In the genomic region with DNA sequence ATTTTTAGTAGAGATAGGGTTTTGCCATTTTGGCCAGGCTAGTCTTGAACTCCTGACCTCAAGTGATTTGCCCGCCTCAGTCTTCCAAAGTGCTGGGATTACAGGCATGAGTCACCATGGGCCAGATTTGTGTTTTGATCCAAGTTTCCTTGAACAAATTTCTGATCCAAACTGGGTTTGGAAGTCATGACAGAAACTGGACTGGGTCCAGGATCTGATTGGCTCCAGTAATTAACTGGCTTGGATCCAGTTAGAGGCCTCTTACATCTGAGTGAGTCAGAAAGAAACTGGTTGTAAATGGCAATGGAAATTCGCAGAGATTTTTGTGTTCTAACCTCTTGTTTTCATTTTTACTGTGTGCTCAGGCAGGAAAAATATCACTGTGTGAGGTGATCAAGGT, we compare ENCODE assay signal across 9 cellular contexts.
DNase-seq lines count a peak whose midpoint lies in the region; ATAC-seq and TF ChIP-seq lines count a peak whose summit lies in the region.
"Had no signal": no experiment of that assay in that cellular context is flagged by ENCODE, and none has a peak within 500 bp of the region (broad histone marks: within the 10 kb centered on the region; RNA-seq: fewer than 3 reads in every experiment).

No MANE protein-coding gene starts in this region.

- TF ChIP-seq CTCF in AG04450 (IDR thresholded peaks at IDR 0.05; ENCODE audit: low read depth, low read length) (no peak), body of pancreas (IDR thresholded peaks at IDR 0.05) (no peak)

- no peak overlapping the region for H3K27ac ChIP-seq in AG04450 (ENCODE audit: low read depth, low read length)
- no peak overlapping the region for H3K27ac ChIP-seq in body of pancreas
- no peak overlapping the region for H3K27ac ChIP-seq in neuronal stem cell (replicated peaks; ENCODE audit: low read length)

- H3K9ac ChIP-seq in neuronal stem cell (ENCODE audit: low read depth, low read length, poor library complexity) = no peak overlapping the region

- H2BK12ac ChIP-seq in neuronal stem cell (ENCODE audit: low read length) = no peak overlapping the region

- no peaks in the 10 kb centered on the region for H3K27me3 Mint-ChIP-seq in activated CD4-positive, alpha-beta memory T cell treated with anti-CD3 and anti-CD28 coated beads for 36 hours
- H3K27me3 Mint-ChIP-seq: CD4-positive, CD25-positive, alpha-beta regulatory T cell had no signal

- H3K27me3 ChIP-seq in AG04450 (ENCODE audit: control insufficient read depth, insufficient read depth, low read length) = no peaks in the 10 kb centered on the region
- H3K27me3 ChIP-seq in body of pancreas = no peaks in the 10 kb centered on the region
- no peaks in the 10 kb centered on the region for H3K27me3 ChIP-seq in neuronal stem cell (ENCODE audit: control insufficient read depth in 3 of 3, insufficient read depth in 3 of 3, low read depth in 1 of 3, low read length in 3 of 3)

- no peaks in the 10 kb centered on the region for H3K4me1 Mint-ChIP-seq in activated CD4-positive, alpha-beta memory T cell treated with anti-CD3 and anti-CD28 coated beads for 36 hours (ENCODE audit: low read depth)
- H3K4me1 Mint-ChIP-seq: CD4-positive, CD25-positive, alpha-beta regulatory T cell had no signal

- no peak overlapping the region for H4K91ac ChIP-seq in neuronal stem cell (ENCODE audit: low read depth, low read length, poor library complexity)

- CTCF ChIA-PET in AG04450 (lab: Charles Lee) = no interaction called here
- CTCF ChIA-PET in activated CD4-positive, alpha-beta memory T cell treated with anti-CD3 and anti-CD28 coated beads for 36 hours (lab: Charles Lee) = no interaction called here

- H4K8ac ChIP-seq in neuronal stem cell (ENCODE audit: low read depth, low read length) = no peak overlapping the region

- H2AK5ac ChIP-seq in neuronal stem cell (ENCODE audit: low read depth, low read length) = no peak overlapping the region

- H3K27ac Mint-ChIP-seq in activated CD4-positive, alpha-beta memory T cell treated with anti-CD3 and anti-CD28 coated beads for 36 hours = no peak overlapping the region
- H3K27ac Mint-ChIP-seq: CD4-positive, CD25-positive, alpha-beta regulatory T cell had no signal

- no peak overlapping the region for H3K4ac ChIP-seq in neuronal stem cell (ENCODE audit: low read length)

- H3K18ac ChIP-seq in neuronal stem cell (ENCODE audit: low read length) = no peak overlapping the region

- H3K23ac ChIP-seq in neuronal stem cell (ENCODE audit: low read depth, low read length, poor library complexity) = no peak overlapping the region

- 64 to 70% methylated on average over 2 of the region's 2 CpGs for WGBS in body of pancreas, 2 donors
- WGBS in neuronal stem cell (ENCODE audit: extremely low coverage in 2 of 2, insufficient read length in 2 of 2, insufficient replicate concordance in 1 of 2), 2 donors = no CpG with 5 or more reads among the region's 2 CpGs

- H3K4me3 Mint-ChIP-seq in activated CD4-positive, alpha-beta memory T cell treated with anti-CD3 and anti-CD28 coated beads for 36 hours = no peak overlapping the region
- H3K4me3 Mint-ChIP-seq: CD4-positive, CD25-positive, alpha-beta regulatory T cell had no signal

- no peaks in the 10 kb centered on the region for H3K79me1 ChIP-seq in neuronal stem cell (ENCODE audit: low read depth, low read length)

- no peak overlapping the region for H2BK5ac ChIP-seq in neuronal stem cell (ENCODE audit: low read length)

- no peak overlapping the region for H2AFZ ChIP-seq in neuronal stem cell (ENCODE audit: low read length)

- H3K14ac ChIP-seq in neuronal stem cell (ENCODE audit: low read length) = no peak overlapping the region

- H3K4me2 ChIP-seq in neuronal stem cell (ENCODE audit: insufficient read depth, low read length, poor library complexity, severe bottlenecking) = no peak overlapping the region

- intact Hi-C loops in body of pancreas (cut with DNase I) = no loop called here
- intact Hi-C loops in activated CD4-positive, alpha-beta memory T cell treated with anti-CD3 and anti-CD28 coated beads for 36 hours (cut with micrococcal nuclease) = no loop called here
- intact Hi-C loops in head of caudate nucleus (cut with DNase I) = no loop called here

- H2BK120ac ChIP-seq in neuronal stem cell (ENCODE audit: low read depth, low read length) = no peak overlapping the region

- TF ChIP-seq POLR2A in body of pancreas (IDR thresholded peaks at IDR 0.05) = no peak

- H3K4me3 ChIP-seq in AG04450 (ENCODE audit: low read depth, low read length) = no peak overlapping the region
- H3K4me3 ChIP-seq in body of pancreas = no peak overlapping the region
- H3K4me3 ChIP-seq in neuronal stem cell (ENCODE audit: low read length in 2 of 2) = no peak overlapping the region

- POLR2A ChIA-PET in AG04450 (lab: Yijun Ruan, JAX) = no interaction called here
- POLR2A ChIA-PET in activated CD4-positive, alpha-beta memory T cell treated with anti-CD3 and anti-CD28 coated beads for 36 hours (lab: Charles Lee) = no interaction called here

- no peak overlapping the region for H2BK15ac ChIP-seq in neuronal stem cell (ENCODE audit: low read length)

- peaks cover 3% of the 10 kb centered on the region; the same call in 1 of the 2 replicates for H3K9me3 ChIP-seq in AG04450 (ENCODE audit: control insufficient read depth, insufficient read depth, low read length)
- H3K9me3 ChIP-seq in body of pancreas = no peaks in the 10 kb centered on the region
- H3K9me3 ChIP-seq in neuronal stem cell (replicated peaks in 1 of 2; ENCODE audit: control insufficient read depth in 2 of 2, insufficient read depth in 1 of 2, low read depth in 1 of 2, low read length in 2 of 2) = no peaks in the 10 kb centered on the region

- no peaks in the 10 kb centered on the region for H3K9me3 Mint-ChIP-seq in activated CD4-positive, alpha-beta memory T cell treated with anti-CD3 and anti-CD28 coated beads for 36 hours

- H3K36me3 ChIP-seq in body of pancreas (replicated peaks in 1 of 2; ENCODE audit: insufficient read depth in 1 of 2, low read depth in 2 of 2) = no peaks in the 10 kb centered on the region
- H3K36me3 ChIP-seq in neuronal stem cell (replicated peaks in 1 of 2; ENCODE audit: control insufficient read depth in 2 of 2, insufficient read depth in 2 of 2, low read length in 2 of 2) = no peaks in the 10 kb centered on the region

- DNase-seq in AG04450 (ENCODE audit: low read depth, low spot score) (peak; percentile 73), body of pancreas (peak in 3 of 4 donors; percentile 9 to 41 (median 20)), kidney glomerular epithelial cell (lab: John Stamatoyannopoulos, UW) (peak; percentile 81), neuronal stem cell (ENCODE audit: low spot score) (no peak), head of caudate nucleus (no peak)
- DNase-seq in activated CD4-positive, alpha-beta memory T cell treated with anti-CD3 and anti-CD28 coated beads for 36 hours = no peak
- DNase-seq: CD4-positive, CD25-positive, alpha-beta regulatory T cell had no signal

- peak; percentile 47 for ATAC-seq in HG03342 (IDR thresholded peaks at IDR 0.05; ENCODE audit: unreplicated experiment)
- peak; percentile 33 for ATAC-seq in body of pancreas
- no peak for ATAC-seq in GM18907 (IDR thresholded peaks at IDR 0.05; ENCODE audit: unreplicated experiment)

- H3K4me1 ChIP-seq in body of pancreas (no peaks in the 10 kb centered on the region), neuronal stem cell (ENCODE audit: control insufficient read depth in 2 of 2, insufficient read depth in 1 of 2, low read depth in 1 of 2, low read length in 2 of 2) (no peaks in the 10 kb centered on the region)

- H3K36me3 Mint-ChIP-seq in activated CD4-positive, alpha-beta memory T cell treated with anti-CD3 and anti-CD28 coated beads for 36 hours = no peaks in the 10 kb centered on the region
- H3K36me3 Mint-ChIP-seq: CD4-positive, CD25-positive, alpha-beta regulatory T cell had no signal

Comparison
In these comparisons a context has a peak if more than half of its experiments do, and no peak if none do; other contexts are left out.
1. DNase-seq: peak in AG04450 (single experiment), body of pancreas (3 of 4) and kidney glomerular epithelial cell (single experiment); none in activated CD4-positive, alpha-beta memory T cell treated with anti-CD3 and anti-CD28 coated beads for 36 hours (single experiment), neuronal stem cell (single experiment) and head of caudate nucleus (0 of 42).